ENCODE assay signal across 9 cellular contexts in the genomic region with DNA sequence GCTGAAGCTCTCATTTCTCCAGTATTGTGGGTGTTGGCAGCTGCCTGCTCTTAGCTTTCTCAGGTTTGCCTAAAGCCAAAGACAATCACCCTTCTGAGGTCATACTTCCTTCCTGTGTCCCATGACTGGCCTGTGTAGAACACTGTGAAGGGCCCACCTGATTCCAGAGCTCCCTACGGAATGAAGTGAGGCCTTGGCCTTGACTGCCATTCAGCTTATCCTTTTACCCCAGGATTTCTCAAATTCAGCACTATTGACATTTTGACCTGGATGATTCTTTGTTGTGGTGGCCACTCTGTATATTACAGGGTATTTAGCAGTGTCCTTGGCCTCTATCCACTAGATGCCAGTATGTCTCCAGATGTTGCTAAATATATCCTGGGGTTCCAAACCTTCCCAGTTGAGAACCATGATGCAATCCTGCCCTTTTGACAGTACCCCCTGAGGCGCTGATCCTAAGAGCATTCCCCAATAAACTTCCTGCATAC.
DNase-seq lines count a peak whose midpoint lies in the region; ATAC-seq, FAIRE-seq and TF ChIP-seq lines count a peak whose summit lies in the region.
"Had no signal": no experiment of that assay in that cellular context is flagged by ENCODE, and none has a peak within 500 bp of the region (broad histone marks: within the 10 kb centered on the region; RNA-seq: fewer than 3 reads in every experiment).

No MANE protein-coding gene starts in this region.

- no peak for TF ChIP-seq POLR2A in GM12878 (IDR thresholded peaks at IDR 0.05; ENCODE audit: low read depth, low read length)

- in situ Hi-C loops in GM12878 (cut with MboI), result no loop called here

- SMC1A ChIA-PET in GM12878 (lab: Charles Lee; ENCODE audit: uncharacterized antibody, unreplicated experiment), result interaction anchor here (0.8 to 1.8 kb wide), 12 partner anchors 12 to 408 kb away, joined by 3 to 11 read pairs (median 3); a partner anchor contains a TSS

- no peak overlapping the region for H3K4me3 ChIP-seq in AG04450 (ENCODE audit: low read depth, low read length)
- no peak overlapping the region for H3K4me3 ChIP-seq in GM12878
- no peak overlapping the region for H3K4me3 ChIP-seq in keratinocyte (ENCODE audit: control insufficient read depth in 2 of 3, extremely low read depth in 1 of 3, insufficient read depth in 2 of 3, low read depth in 1 of 3, low read length in 3 of 3)

- H3K36me3 ChIP-seq in GM12878 (ENCODE audit: control insufficient read depth in 2 of 2, insufficient read depth in 2 of 2, low read length in 1 of 2), result no peaks in the 10 kb centered on the region
- no peaks in the 10 kb centered on the region for H3K36me3 ChIP-seq in keratinocyte (ENCODE audit: control insufficient read depth in 2 of 2, extremely low read depth in 1 of 2, insufficient read depth in 2 of 2, low read length in 2 of 2)

- H3K4me1 ChIP-seq in GM12878 (ENCODE audit: control insufficient read depth, insufficient read depth, low read length) (no peaks in the 10 kb centered on the region), keratinocyte (ENCODE audit: control insufficient read depth, extremely low read depth, insufficient read depth, low read length) (peaks cover 10% of the 10 kb centered on the region)

- intact Hi-C loops in GM12878 (cut with micrococcal nuclease; ENCODE audit: unreplicated experiment), result no loop called here
- intact Hi-C loops in posterior vena cava (cut with DNase I), result no loop called here

- no peaks in the 10 kb centered on the region for H3K27me3 ChIP-seq in AG04450 (ENCODE audit: control insufficient read depth, insufficient read depth, low read length)
- H3K27me3 ChIP-seq in GM12878 (replicated peaks in 1 of 2; ENCODE audit: control insufficient read depth in 2 of 2, insufficient read depth in 2 of 2, low read length in 1 of 2), result no peaks in the 10 kb centered on the region
- no peaks in the 10 kb centered on the region for H3K27me3 ChIP-seq in keratinocyte (ENCODE audit: control insufficient read depth, extremely low read depth, insufficient read depth, low read length)

- no peaks in the 10 kb centered on the region for H3K9me3 ChIP-seq in AG04450 (ENCODE audit: control insufficient read depth, insufficient read depth, low read length)
- no peaks in the 10 kb centered on the region for H3K9me3 ChIP-seq in GM12878 (replicated peaks; ENCODE audit: control insufficient read depth, insufficient read depth, low read length)
- H3K9me3 ChIP-seq in keratinocyte (ENCODE audit: control insufficient read depth, low read depth, low read length), result no peaks in the 10 kb centered on the region

- DNase-seq in AG04450 (ENCODE audit: low read depth, low spot score) (no peak), HT1080 (ENCODE audit: low read depth) (peak; percentile 83), GM12878 (ENCODE audit: low read depth, low spot score) (no peak), keratinocyte (ENCODE audit: low read depth, low spot score) (peak; percentile 59), posterior vena cava (ENCODE audit: low spot score) (no peak)
- no peak for DNase-seq in activated effector memory CD4-positive, alpha-beta T cell treated with Interleukin-2 at 50 U/mL for 16 hours
- no peak for DNase-seq in activated CD4-positive, alpha-beta T cell treated with anti-CD3 and anti-CD28 coated beads for 4 hours
- DNase-seq: NCI-H2029 treated with DMSO at 0.1 percent for 48 hours had no signal

- WGBS in GM12878 (ENCODE audit: insufficient coverage, insufficient replicate concordance, low lambda C conversion rate, missing lambda C conversion rate), result 62% methylated on average over 2 of the region's 2 CpGs

- TF ChIP-seq RAD21 in GM12878 (IDR thresholded peaks at IDR 0.05; ENCODE audit: insufficient read depth, low read depth, low read length), result peak; percentile 34; the same call in 1 of the 2 replicates

- CTCF ChIA-PET in AG04450 (lab: Charles Lee), result interaction anchor here (0.7 kb wide), 1 partner anchor 401 kb away, joined by 3 read pairs; no protein-coding TSS in a partner anchor
- CTCF ChIA-PET in GM12878 (lab: Yijun Ruan, JAX), result interaction anchor here (0.6 to 1.2 kb wide), 3 partner anchors 115 to 423 kb away, joined by 3 to 4 read pairs (median 3); no protein-coding TSS in a partner anchor

- no peaks in the 10 kb centered on the region for H4K20me1 ChIP-seq in GM12878 (ENCODE audit: control insufficient read depth, insufficient read depth)
- H4K20me1 ChIP-seq in keratinocyte (ENCODE audit: control insufficient read depth, extremely low read depth, insufficient read depth, low read length), result no peaks in the 10 kb centered on the region

- ATAC-seq in GM12878 (peak; percentile 54), HG03097 (IDR thresholded peaks at IDR 0.05; ENCODE audit: low FRiP score, unreplicated experiment) (no peak)

- dilution Hi-C loops in keratinocyte (cut with MboI; ENCODE audit: extremely low pct_ligation_motif_present, low sequenced_read_pairs), result no loop called here

- H3K9ac ChIP-seq in GM12878 (ENCODE audit: control insufficient read depth, insufficient read depth, low read length), result no peak overlapping the region
- H3K9ac ChIP-seq in keratinocyte (ENCODE audit: control insufficient read depth, extremely low read depth, insufficient read depth, low read length), result no peak overlapping the region

- FAIRE-seq in GM12878 (lab: Jason Lieb, UNC) (no peak), keratinocyte (lab: Jason Lieb, UNC) (peak; percentile 79)

- H3K4me2 ChIP-seq in GM12878 (ENCODE audit: control insufficient read depth, insufficient read depth), result no peak overlapping the region
- H3K4me2 ChIP-seq in keratinocyte (ENCODE audit: control insufficient read depth, extremely low read depth, insufficient read depth, low read depth, low read length), result no peak overlapping the region

- H3K27ac ChIP-seq in AG04450 (ENCODE audit: low read depth, low read length) (no peak overlapping the region), GM12878 (ENCODE audit: control insufficient read depth, insufficient read depth) (no peak overlapping the region), keratinocyte (ENCODE audit: control insufficient read depth, insufficient read depth, low read length) (peak overlapping the region; percentile 54)

- BruUV-seq in GM12878 (replicated peaks; lab: Mats Ljungman, UMichigan), result no TSS peak

- RAD21 ChIA-PET in GM12878 (lab: Charles Lee; ENCODE audit: unreplicated experiment), result interaction anchor here (1.0 to 1.3 kb wide), 2 partner anchors 17 to 46 kb away, joined by 3 to 4 read pairs; no protein-coding TSS in a partner anchor

- no peaks in the 10 kb centered on the region for H3K9me1 ChIP-seq in keratinocyte (ENCODE audit: control insufficient read depth, extremely low read depth, insufficient read depth, low read length)

- no peak for TF ChIP-seq EP300 in GM12878 (IDR thresholded peaks at IDR 0.05; ENCODE audit: borderline replicate concordance in 1 of 2, control insufficient read depth in 1 of 2, low read depth in 2 of 2, low read length in 2 of 2)

- POLR2A ChIA-PET in AG04450 (lab: Yijun Ruan, JAX) (no interaction called here), GM12878 (lab: Charles Lee) (no interaction called here)

- H3K79me2 ChIP-seq in GM12878 (ENCODE audit: control insufficient read depth, insufficient read depth, low read length) (no peaks in the 10 kb centered on the region), keratinocyte (ENCODE audit: control insufficient read depth, insufficient read depth, low read length) (no peaks in the 10 kb centered on the region)

- TF ChIP-seq CTCF in AG04450 (IDR thresholded peaks at IDR 0.05; ENCODE audit: low read depth, low read length) (0 out of 2 replicates have a peak, but pooled peaks have one; percentile 4), GM12878 (IDR thresholded peaks at IDR 0.05 in 2 of 3, conservative IDR thresholded peaks at IDR 0.05 in 1 of 3; ENCODE audit: control insufficient read depth in 2 of 3, extremely low read depth in 1 of 3, insufficient read depth in 1 of 3, low read depth in 3 of 3, low read length in 3 of 3) (peak in 1 of 3 experiments; percentile 12; a peak in 1 of 6 replicates), keratinocyte (optimal IDR thresholded peaks at IDR 0.05 in 1 of 3, IDR thresholded peaks at IDR 0.05 in 1 of 3, conservative IDR thresholded peaks at IDR 0.05 in 1 of 3; ENCODE audit: extremely low read depth in 1 of 3, insufficient read depth in 2 of 3, low read length in 3 of 3) (peak; percentile 51 to 62 (median 54))

- H2AFZ ChIP-seq in GM12878 (ENCODE audit: control insufficient read depth, low read depth, low read length) (no peak overlapping the region), keratinocyte (ENCODE audit: control insufficient read depth, low read length) (peak overlapping the region; percentile 2)

TF ChIP-seq in GM12878, 131 proteins besides CTCF, POLR2A, EP300 and RAD21:
- TF ChIP-seq PML (IDR thresholded peaks at IDR 0.05; ENCODE audit: low read length), result no peak
- TF ChIP-seq CHD2 (IDR thresholded peaks at IDR 0.05; ENCODE audit: borderline replicate concordance, low read depth, low read length), result no peak
- no peak for TF ChIP-seq IKZF2 (IDR thresholded peaks at IDR 0.05)
- TF ChIP-seq MEF2B (IDR thresholded peaks at IDR 0.05; ENCODE audit: partially characterized antibody, poor library complexity, severe bottlenecking), result no peak

Comparison
In these comparisons a context has a peak if more than half of its experiments do, and no peak if none do; other contexts are left out.
1. DNase-seq: peak in HT1080 (single experiment) and keratinocyte (single experiment); none in AG04450 (single experiment), GM12878 (single experiment), activated effector memory CD4-positive, alpha-beta T cell treated with Interleukin-2 at 50 U/mL for 16 hours (single experiment), activated CD4-positive, alpha-beta T cell treated with anti-CD3 and anti-CD28 coated beads for 4 hours (0 of 2) and posterior vena cava (single experiment).